In the genomic region with DNA sequence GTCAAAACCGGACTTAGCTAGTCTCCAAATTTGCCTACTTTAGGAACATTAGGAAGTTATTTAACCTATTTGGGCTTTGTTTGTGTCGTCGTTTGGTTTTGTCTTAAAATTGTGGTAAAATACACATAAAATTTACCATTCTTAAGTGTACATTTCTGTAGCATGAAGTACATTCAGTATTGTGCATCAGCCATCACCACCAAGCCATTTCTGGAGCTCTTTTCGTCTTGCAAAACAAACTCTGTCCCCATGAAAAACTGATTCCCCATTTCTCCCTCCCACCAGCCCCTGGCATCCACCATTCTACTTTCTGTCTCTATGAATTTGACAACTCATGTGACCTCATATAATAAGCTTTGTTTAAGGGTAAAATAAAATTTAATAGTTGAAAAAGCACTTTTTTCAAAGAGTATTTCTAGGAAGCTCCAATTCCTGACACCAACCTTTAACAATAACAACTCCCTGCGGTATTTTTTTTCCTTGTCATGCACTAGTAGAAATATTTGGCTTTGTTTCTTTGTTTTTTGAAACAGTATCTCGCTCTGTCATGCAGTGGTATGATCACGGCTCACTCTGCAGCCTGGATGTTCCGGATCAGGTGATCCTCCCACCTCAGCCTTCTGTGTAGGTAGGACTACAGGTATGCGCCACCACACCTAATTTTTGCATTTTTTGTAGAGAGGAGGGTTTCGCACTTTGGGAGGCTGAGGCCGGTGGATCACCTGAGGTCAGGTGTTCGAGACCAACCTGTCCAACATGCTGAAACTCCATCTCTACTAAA, we compare ENCODE assay signal across 8 cellular contexts. TPM values are rescaled to one million over a fixed set of nuclear protein-coding genes. Genes with fewer than 3 reads are reported as not detected.
DNase-seq lines count a peak whose midpoint lies in the region; ATAC-seq and TF ChIP-seq lines count a peak whose summit lies in the region.

No MANE protein-coding gene starts in this region.

- peak overlapping the region; percentile 100 for H3K27ac Mint-ChIP-seq in MCF 10A (ENCODE audit: low read depth, unreplicated experiment)
- peak overlapping the region; percentile 99 for H3K27ac Mint-ChIP-seq in memory B cell

- H3K27me3 ChIP-seq in cardiac muscle cell (no peaks in the 10 kb centered on the region), upper lobe of right lung (no peaks in the 10 kb centered on the region)

- no peaks in the 10 kb centered on the region for H3K27me3 Mint-ChIP-seq in MCF 10A (ENCODE audit: insufficient read depth, unreplicated experiment)
- H3K27me3 Mint-ChIP-seq in memory B cell: no peaks in the 10 kb centered on the region

- H3K36me3 Mint-ChIP-seq in MCF 10A (ENCODE audit: insufficient read depth, unreplicated experiment) (peaks cover 47% of the 10 kb centered on the region), memory B cell (peaks cover 12% of the 10 kb centered on the region)

- H3K9me3 ChIP-seq in cardiac muscle cell (ENCODE audit: low read depth): no peaks in the 10 kb centered on the region
- no peaks in the 10 kb centered on the region for H3K9me3 ChIP-seq in upper lobe of right lung

- DNase-seq in cardiac muscle cell (ENCODE audit: low read depth in 1 of 2, low spot score in 1 of 2) (no peak), left ventricle myocardium superior (no peak), MCF 10A (ENCODE audit: unreplicated experiment) (peak; percentile 69), memory B cell (ENCODE audit: low spot score in 2 of 2) (no peak), upper lobe of right lung (no peak), DMS79 treated with DMSO at 0.1 percent for 48 hours (lab: John Stamatoyannopoulos, UW) (no peak), NCI-H1436 treated with DMSO at 0.1 percent for 48 hours (lab: John Stamatoyannopoulos, UW) (no peak), NCI-H345 (lab: John Stamatoyannopoulos, UW) (no peak)

- CTCF ChIA-PET in MCF 10A (lab: Yijun Ruan, JAX): interaction anchor here (0.6 to 12.3 kb wide), 9 partner anchors 8 to 794 kb away, joined by 3 to 170 read pairs (median 4); no protein-coding TSS in a partner anchor

- BruUV-seq in MCF 10A (replicated peaks; lab: Mats Ljungman, UMichigan): TSS peak; percentile 5

- H3K4me1 Mint-ChIP-seq in MCF 10A (ENCODE audit: insufficient read depth, unreplicated experiment): peaks cover 44% of the 10 kb centered on the region
- peaks cover 61% of the 10 kb centered on the region for H3K4me1 Mint-ChIP-seq in memory B cell

- H3K4me3 ChIP-seq in cardiac muscle cell (peak overlapping the region; percentile 18), upper lobe of right lung (peak overlapping the region; percentile 88)

- POLR2A ChIA-PET in MCF 10A (lab: Yijun Ruan, JAX): interaction anchor here (0.5 to 31.0 kb wide), 14 partner anchors 4 to 923 kb away, joined by 3 to 2121 read pairs (median 4); a partner anchor contains a TSS

- H3K36me3 ChIP-seq in cardiac muscle cell: no peaks in the 10 kb centered on the region
- H3K36me3 ChIP-seq in upper lobe of right lung: peaks cover 8% of the 10 kb centered on the region

- ATAC-seq in left ventricle myocardium superior (no peak), memory B cell (ENCODE audit: low read depth) (no peak), upper lobe of right lung (no peak)

- intact Hi-C loops in left ventricle myocardium superior (cut with micrococcal nuclease): no loop called here
- intact Hi-C loops in MCF 10A (cut with micrococcal nuclease): loop anchor here (1.0 kb wide), 1 partner anchor 9 kb away; no protein-coding TSS in a partner anchor
- intact Hi-C loops in upper lobe of right lung (cut with DNase I): no loop called here

- H3K4me3 Mint-ChIP-seq in MCF 10A (ENCODE audit: unreplicated experiment) (peak overlapping the region; percentile 95), memory B cell (peak overlapping the region; percentile 79)

- H3K9me3 Mint-ChIP-seq in MCF 10A (ENCODE audit: unreplicated experiment): no peaks in the 10 kb centered on the region
- H3K9me3 Mint-ChIP-seq in memory B cell: no peaks in the 10 kb centered on the region

- H3K4me1 ChIP-seq in cardiac muscle cell (ENCODE audit: low read depth) (peaks cover 40% of the 10 kb centered on the region), upper lobe of right lung (peaks cover 62% of the 10 kb centered on the region)

- TF ChIP-seq CTCF in cardiac muscle cell (IDR thresholded peaks at IDR 0.05; ENCODE audit: low read depth, low read length): no peak
- TF ChIP-seq CTCF in MCF 10A (IDR thresholded peaks at IDR 0.05; ENCODE audit: unreplicated experiment): no peak
- TF ChIP-seq CTCF in upper lobe of right lung (IDR thresholded peaks at IDR 0.05): no peak

- H3K27ac ChIP-seq in cardiac muscle cell: peak overlapping the region; percentile 98
- H3K27ac ChIP-seq in upper lobe of right lung: peak overlapping the region; percentile 100

RNA-seq across cellular contexts. Expression of a gene that starts 3.6 kb away (rescaled TPM):
- 831 and 1,139 TPM in 2 replicates for total RNA-seq in cardiac muscle cell
- polyA plus RNA-seq in cardiac muscle cell: 897 and 1,281 TPM in 2 replicates
- total RNA-seq in left ventricle myocardium superior: 1,197 TPM
- total RNA-seq in MCF 10A (2022): 1,485 and 1,602 TPM in 2 replicates
- total RNA-seq in upper lobe of right lung: 1,107 TPM

RNA-seq across cellular contexts. Expression of a gene that starts 54.4 kb away (rescaled TPM):
- 37.7 and 37.9 TPM in 2 replicates for total RNA-seq in cardiac muscle cell
- 42.5 and 46.3 TPM in 2 replicates for polyA plus RNA-seq in cardiac muscle cell
- 12.0 TPM for total RNA-seq in left ventricle myocardium superior
- total RNA-seq in MCF 10A (2022): 48.2 and 71.0 TPM in 2 replicates
- total RNA-seq in upper lobe of right lung: 35.3 TPM
